ENCODE assay signal across 24 cellular contexts in genomic region chr1:3155056-3155805, GRCh38.
DNase-seq lines count a peak whose midpoint lies in the region; ATAC-seq and TF ChIP-seq lines count a peak whose summit lies in the region.
"Had no signal": no experiment of that assay in that cellular context is flagged by ENCODE, and none has a peak within 500 bp of the region (broad histone marks: within the 10 kb centered on the region; RNA-seq: fewer than 3 reads in every experiment).

No MANE protein-coding gene starts in this region.

- peak overlapping the region; percentile 84 for H2BK5ac ChIP-seq in neuronal stem cell (ENCODE audit: low read length)

- ATAC-seq in right cardiac atrium = peak; percentile 17 to 45
- ATAC-seq: K562, PC-3 had no signal

- no peak for TF ChIP-seq CTCF in dorsolateral prefrontal cortex (IDR thresholded peaks at IDR 0.05 in 54 of 56, conservative IDR thresholded peaks at IDR 0.05 in 2 of 56; ENCODE audit: low read depth in 1 of 56, partially characterized antibody in 56 of 56)
- TF ChIP-seq CTCF in BE2C (IDR thresholded peaks at IDR 0.05; ENCODE audit: low read depth, low read length) = no peak

- no peaks in the 10 kb centered on the region for H3K36me3 ChIP-seq in neuronal stem cell (replicated peaks in 1 of 2; ENCODE audit: control insufficient read depth in 2 of 2, insufficient read depth in 2 of 2, low read length in 2 of 2)
- no peaks in the 10 kb centered on the region for H3K36me3 ChIP-seq in BE2C
- H3K36me3 ChIP-seq: SJSA1 had no signal

- H3K4me3 ChIP-seq in right cardiac atrium (ENCODE audit: low read length) = no peak overlapping the region
- no peak overlapping the region for H3K4me3 ChIP-seq in dorsolateral prefrontal cortex
- H3K4me3 ChIP-seq in neuronal stem cell (ENCODE audit: low read length in 2 of 2) = no peak overlapping the region
- H3K4me3 ChIP-seq in BE2C (ENCODE audit: low read depth, low read length) = no peak overlapping the region
- H3K4me3 ChIP-seq: GM23248, K562, SJSA1 had no signal

- H3K79me1 ChIP-seq in neuronal stem cell (ENCODE audit: low read depth, low read length) = peaks cover 2% of the 10 kb centered on the region

- peak overlapping the region; percentile 33 for H3K14ac ChIP-seq in neuronal stem cell (ENCODE audit: low read length)

- no peak overlapping the region for H3K4ac ChIP-seq in neuronal stem cell (ENCODE audit: low read length)

- H2BK120ac ChIP-seq in neuronal stem cell (ENCODE audit: low read depth, low read length) = no peak overlapping the region

- H3K27me3 ChIP-seq in right cardiac atrium (ENCODE audit: control insufficient read depth, insufficient read depth) = no peaks in the 10 kb centered on the region
- H3K27me3 ChIP-seq in dorsolateral prefrontal cortex = peaks cover 0 to 34% (median 9%) of the 10 kb centered on the region in 45 donors
- peaks cover 0 to 32% (median 0%) of the 10 kb centered on the region in 3 experiments for H3K27me3 ChIP-seq in neuronal stem cell (ENCODE audit: control insufficient read depth in 3 of 3, insufficient read depth in 3 of 3, low read depth in 1 of 3, low read length in 3 of 3)
- H3K27me3 ChIP-seq in BE2C = no peaks in the 10 kb centered on the region
- H3K27me3 ChIP-seq: SJSA1 had no signal

- H3K18ac ChIP-seq in neuronal stem cell (ENCODE audit: low read length) = peak overlapping the region; percentile 84

- WGBS in right cardiac atrium = 49% methylated on average over 39 of the region's 39 CpGs
- no CpG with 5 or more reads among the region's 39 CpGs for WGBS in neuronal stem cell (ENCODE audit: extremely low coverage in 2 of 2, insufficient read length in 2 of 2, insufficient replicate concordance in 1 of 2), 2 donors

- H3K9me3 ChIP-seq in right cardiac atrium (ENCODE audit: control insufficient read depth, low read length) (no peaks in the 10 kb centered on the region), neuronal stem cell (replicated peaks in 1 of 2; ENCODE audit: control insufficient read depth in 2 of 2, insufficient read depth in 1 of 2, low read depth in 1 of 2, low read length in 2 of 2) (peaks cover 0 to 2% of the 10 kb centered on the region in 2 donors), BE2C (no peaks in the 10 kb centered on the region)
- H3K9me3 ChIP-seq: SJSA1 had no signal

- H3K4me1 ChIP-seq in right cardiac atrium (ENCODE audit: control insufficient read depth, insufficient read depth, low read length) (no peaks in the 10 kb centered on the region), neuronal stem cell (ENCODE audit: control insufficient read depth in 2 of 2, insufficient read depth in 1 of 2, low read depth in 1 of 2, low read length in 2 of 2) (peaks cover 0 to 8% of the 10 kb centered on the region in 2 donors), BE2C (no peaks in the 10 kb centered on the region; the same call in 1 of the 2 replicates)
- H3K4me1 ChIP-seq: SJSA1 had no signal

- intact Hi-C loops in right cardiac atrium (cut with DNase I) = no loop called here
- intact Hi-C loops in cardiac septum (cut with DNase I) = no loop called here
- intact Hi-C loops in dorsolateral prefrontal cortex (cut with DNase I) = no loop called here

- H3K4me2 ChIP-seq in neuronal stem cell (ENCODE audit: insufficient read depth, low read length, poor library complexity, severe bottlenecking) = no peak overlapping the region

- H3K27ac ChIP-seq in right cardiac atrium (ENCODE audit: low read length) = no peak overlapping the region
- peak overlapping the region in 44 of 59 donors; percentile 5 to 89 (median 50) for H3K27ac ChIP-seq in dorsolateral prefrontal cortex
- no peak overlapping the region for H3K27ac ChIP-seq in neuronal stem cell (replicated peaks; ENCODE audit: low read length)
- H3K27ac ChIP-seq: 22Rv1, GM23248, SJSA1 had no signal

- no peak overlapping the region for H3K9ac ChIP-seq in neuronal stem cell (ENCODE audit: low read depth, low read length, poor library complexity)
- H3K9ac ChIP-seq: GM23248 had no signal

- DNase-seq in right cardiac atrium = peak in 1 of 3 donors; percentile 43
- DNase-seq in cardiac septum (ENCODE audit: low spot score) = no peak
- DNase-seq in dorsolateral prefrontal cortex = no peak
- no peak for DNase-seq in neuronal stem cell (ENCODE audit: low spot score)
- no peak for DNase-seq in NCI-H2196 treated with DMSO at 0.1 percent for 48 hours (lab: John Stamatoyannopoulos, UW; ENCODE audit: unreplicated experiment)
- DNase-seq in NCI-H146 (lab: John Stamatoyannopoulos, UW) = no peak
- no peak for DNase-seq in BE2C
- no peak for DNase-seq in NCI-H2107 (lab: John Stamatoyannopoulos, UW)
- DNase-seq: DMS153, DND-41, GM23248, H9, Kasumi-1, NCI-H1092 treated with DMSO at 0.1 percent for 48 hours, NCI-H1436, NCI-H187 treated with DMSO at 0.1 percent for 48 hours, NCI-H446, NCI-H524 treated with DMSO at 0.1 percent for 48 hours, NCI-H774, PC-3, Right ventricle myocardium superior had no signal

- no peak overlapping the region for H4K91ac ChIP-seq in neuronal stem cell (ENCODE audit: low read depth, low read length, poor library complexity)

- H2AK5ac ChIP-seq in neuronal stem cell (ENCODE audit: low read depth, low read length) = peak overlapping the region; percentile 79

- H2BK15ac ChIP-seq in neuronal stem cell (ENCODE audit: low read length) = no peak overlapping the region

- no peak overlapping the region for H2BK12ac ChIP-seq in neuronal stem cell (ENCODE audit: low read length)

- H4K8ac ChIP-seq in neuronal stem cell (ENCODE audit: low read depth, low read length) = no peak overlapping the region

- no peak overlapping the region for H2AFZ ChIP-seq in neuronal stem cell (ENCODE audit: low read length)
- H2AFZ ChIP-seq: GM23248 had no signal

- no peak overlapping the region for H3K23ac ChIP-seq in neuronal stem cell (ENCODE audit: low read depth, low read length, poor library complexity)

Comparison
In these comparisons a context has a peak if more than half of its experiments do, and no peak if none do; other contexts are left out.
1. H3K27ac ChIP-seq: peak in dorsolateral prefrontal cortex (44 of 59); none in right cardiac atrium (single experiment) and neuronal stem cell (single experiment).